Comparison of ENCODE assay signal across 20 cellular contexts in genomic region chr1:114627107-114627506, GRCh38. TPM values are rescaled to one million over a fixed set of nuclear protein-coding genes. Genes with fewer than 3 reads are reported as not detected.
A peak's percentile ranks its signal among the peaks of the same experiment; 100 is the strongest.
DNase-seq lines count a peak whose midpoint lies in the region; ATAC-seq, FAIRE-seq and TF ChIP-seq lines count a peak whose summit lies in the region.
"Had no signal": no experiment of that assay in that cellular context is flagged by ENCODE, and none has a peak within 500 bp of the region (broad histone marks: within the 10 kb centered on the region; RNA-seq: fewer than 3 reads in every experiment).

No MANE protein-coding gene starts in this region.

- H2AFZ ChIP-seq in keratinocyte (ENCODE audit: control insufficient read depth, low read length) = no peak overlapping the region

- intact Hi-C loops in psoas muscle (cut with DNase I) = loop anchor here in 1 of 2 donors (10.0 kb wide), 1 partner anchor 148 kb away; no protein-coding TSS in a partner anchor
- intact Hi-C loops in breast epithelium (cut with DNase I; ENCODE audit: low total_unique reads) = no loop called here

- H3K36me3 ChIP-seq in keratinocyte (ENCODE audit: control insufficient read depth in 2 of 2, extremely low read depth in 1 of 2, insufficient read depth in 2 of 2, low read length in 2 of 2) (peaks cover 0 to 2% of the 10 kb centered on the region in 2 experiments), psoas muscle (ENCODE audit: insufficient read depth in 1 of 2, low read depth in 1 of 2) (peaks cover 2 to 96% of the 10 kb centered on the region in 2 donors), breast epithelium (no peaks in the 10 kb centered on the region)
- H3K36me3 ChIP-seq: BLaER1 had no signal

- H3K36me3 Mint-ChIP-seq in endothelial cell (ENCODE audit: low read depth, unreplicated experiment) (no peaks in the 10 kb centered on the region), T-cell (no peaks in the 10 kb centered on the region)
- H3K36me3 Mint-ChIP-seq in natural killer cell treated with Interleukin-12 subunit alpha and Interleukin-12 subunit beta and Interleukin-15 and Interleukin-18, amount 100 ng/mL, for 72 hours = no peaks in the 10 kb centered on the region
- H3K36me3 Mint-ChIP-seq: CD14-positive monocyte; CD8-positive, alpha-beta T cell had no signal

- H3K9ac ChIP-seq in keratinocyte (ENCODE audit: control insufficient read depth, extremely low read depth, insufficient read depth, low read length) = no peak overlapping the region
- H3K9ac ChIP-seq: BLaER1 had no signal

- H3K4me1 Mint-ChIP-seq in endothelial cell (ENCODE audit: unreplicated experiment) (peaks cover 5% of the 10 kb centered on the region), T-cell (no peaks in the 10 kb centered on the region)
- H3K4me1 Mint-ChIP-seq in natural killer cell treated with Interleukin-12 subunit alpha and Interleukin-12 subunit beta and Interleukin-15 and Interleukin-18, amount 100 ng/mL, for 72 hours (ENCODE audit: low read depth in 2 of 2) = no peaks in the 10 kb centered on the region
- H3K4me1 Mint-ChIP-seq: CD14-positive monocyte, IgD-negative memory B cell had no signal

- DNase-seq in EH (ENCODE audit: low read depth) = peak; percentile 14
- no peak for DNase-seq in endothelial cell (ENCODE audit: low spot score)
- DNase-seq in keratinocyte (ENCODE audit: low read depth, low spot score) = no peak
- no peak for DNase-seq in psoas muscle
- DNase-seq in natural killer cell treated with Interleukin-12 subunit alpha and Interleukin-12 subunit beta and Interleukin-15 and Interleukin-18, amount 100 ng/mL, for 72 hours (ENCODE audit: low spot score) = no peak
- no peak for DNase-seq in T-cell
- no peak for DNase-seq in breast epithelium (ENCODE audit: low spot score in 2 of 2)
- DNase-seq: 8988T; CD8-positive, alpha-beta T cell; DMS 273 treated with DMSO at 0.1 percent for 48 hours; GDM1; H9 had no signal

- 19 to 52% (median 31%) methylated on average over 2 of the region's 2 CpGs for WGBS in psoas muscle, 3 donors

- H3K4me3 ChIP-seq in keratinocyte (ENCODE audit: control insufficient read depth in 2 of 3, extremely low read depth in 1 of 3, insufficient read depth in 2 of 3, low read depth in 1 of 3, low read length in 3 of 3) = no peak overlapping the region
- H3K4me3 ChIP-seq in psoas muscle = no peak overlapping the region
- H3K4me3 ChIP-seq in breast epithelium = no peak overlapping the region
- H3K4me3 ChIP-seq: BLaER1 had no signal

- CTCF ChIA-PET in T-cell (lab: Charles Lee) = interaction anchor here (0.6 kb wide), 2 partner anchors 44 to 488 kb away, joined by 3 to 4 read pairs; no protein-coding TSS in a partner anchor

- H3K27ac Mint-ChIP-seq in endothelial cell (ENCODE audit: unreplicated experiment) = peak overlapping the region; percentile 0
- no peak overlapping the region for H3K27ac Mint-ChIP-seq in natural killer cell treated with Interleukin-12 subunit alpha and Interleukin-12 subunit beta and Interleukin-15 and Interleukin-18, amount 100 ng/mL, for 72 hours
- H3K27ac Mint-ChIP-seq in T-cell = no peak overlapping the region
- H3K27ac Mint-ChIP-seq: CD14-positive monocyte; CD8-positive, alpha-beta T cell; IgD-negative memory B cell had no signal

- H3K27ac ChIP-seq in keratinocyte (ENCODE audit: control insufficient read depth, insufficient read depth, low read length) (no peak overlapping the region), psoas muscle (no peak overlapping the region), breast epithelium (no peak overlapping the region)
- H3K27ac ChIP-seq: BLaER1 had no signal

- dilution Hi-C loops in keratinocyte (cut with MboI; ENCODE audit: extremely low pct_ligation_motif_present, low sequenced_read_pairs) = no loop called here

- POLR2A ChIA-PET in T-cell (lab: Charles Lee) = no interaction called here

- ATAC-seq in psoas muscle = peak in 3 of 4 donors; percentile 31 to 52 (median 47)
- ATAC-seq in GM21515 (IDR thresholded peaks at IDR 0.05; ENCODE audit: unreplicated experiment) = no peak
- ATAC-seq in natural killer cell treated with Interleukin-12 subunit alpha and Interleukin-12 subunit beta and Interleukin-15 and Interleukin-18, amount 100 ng/mL, for 72 hours = no peak
- ATAC-seq in T-cell (replicated peaks in 1 of 4) = no peak
- ATAC-seq: CD8-positive, alpha-beta T cell; HepG2 had no signal

- peaks cover 10% of the 10 kb centered on the region for H3K4me1 ChIP-seq in keratinocyte (ENCODE audit: control insufficient read depth, extremely low read depth, insufficient read depth, low read length)
- H3K4me1 ChIP-seq in psoas muscle = no peaks in the 10 kb centered on the region
- H3K4me1 ChIP-seq in breast epithelium = no peaks in the 10 kb centered on the region
- H3K4me1 ChIP-seq: BLaER1 had no signal

- no peaks in the 10 kb centered on the region for H3K9me1 ChIP-seq in keratinocyte (ENCODE audit: control insufficient read depth, extremely low read depth, insufficient read depth, low read length)

- no peak for TF ChIP-seq CTCF in endothelial cell (IDR thresholded peaks at IDR 0.05; ENCODE audit: unreplicated experiment)
- no peak for TF ChIP-seq CTCF in keratinocyte (optimal IDR thresholded peaks at IDR 0.05 in 1 of 3, IDR thresholded peaks at IDR 0.05 in 1 of 3, conservative IDR thresholded peaks at IDR 0.05 in 1 of 3; ENCODE audit: extremely low read depth in 1 of 3, insufficient read depth in 2 of 3, low read length in 3 of 3)
- no peak for TF ChIP-seq CTCF in psoas muscle (IDR thresholded peaks at IDR 0.05)
- no peak for TF ChIP-seq CTCF in breast epithelium (IDR thresholded peaks at IDR 0.05)

- no peaks in the 10 kb centered on the region for H3K27me3 Mint-ChIP-seq in endothelial cell (ENCODE audit: unreplicated experiment)
- H3K27me3 Mint-ChIP-seq in natural killer cell treated with Interleukin-12 subunit alpha and Interleukin-12 subunit beta and Interleukin-15 and Interleukin-18, amount 100 ng/mL, for 72 hours = peaks cover 19 to 31% of the 10 kb centered on the region in 2 donors
- H3K27me3 Mint-ChIP-seq in T-cell = peaks cover 16 to 25% of the 10 kb centered on the region in 2 donors

- no peak for TF ChIP-seq POLR2A in breast epithelium (IDR thresholded peaks at IDR 0.05)

- peaks cover 10% of the 10 kb centered on the region for H3K79me2 ChIP-seq in keratinocyte (ENCODE audit: control insufficient read depth, insufficient read depth, low read length)

- H3K9me3 Mint-ChIP-seq in endothelial cell (ENCODE audit: unreplicated experiment) (no peaks in the 10 kb centered on the region), T-cell (peaks cover 0 to 3% (median 0%) of the 10 kb centered on the region in 3 donors)
- no peaks in the 10 kb centered on the region for H3K9me3 Mint-ChIP-seq in natural killer cell treated with Interleukin-12 subunit alpha and Interleukin-12 subunit beta and Interleukin-15 and Interleukin-18, amount 100 ng/mL, for 72 hours
- H3K9me3 Mint-ChIP-seq: H9 had no signal

- peak; percentile 44 for FAIRE-seq in keratinocyte (lab: Jason Lieb, UNC)
- FAIRE-seq: GM12892, GM18507, H1, HepG2 had no signal

- H3K4me2 ChIP-seq in keratinocyte (ENCODE audit: control insufficient read depth, extremely low read depth, insufficient read depth, low read depth, low read length) = no peak overlapping the region
- H3K4me2 ChIP-seq: BLaER1 had no signal

- no peaks in the 10 kb centered on the region for H3K27me3 ChIP-seq in keratinocyte (ENCODE audit: control insufficient read depth, extremely low read depth, insufficient read depth, low read length)
- no peaks in the 10 kb centered on the region for H3K27me3 ChIP-seq in psoas muscle (ENCODE audit: insufficient read depth in 3 of 3, low read length in 2 of 3)
- no peaks in the 10 kb centered on the region for H3K27me3 ChIP-seq in breast epithelium
- H3K27me3 ChIP-seq: BLaER1 had no signal

- no peaks in the 10 kb centered on the region for H4K20me1 ChIP-seq in keratinocyte (ENCODE audit: control insufficient read depth, extremely low read depth, insufficient read depth, low read length)
- H4K20me1 ChIP-seq: BLaER1 had no signal

- H3K4me3 Mint-ChIP-seq in endothelial cell (ENCODE audit: unreplicated experiment) (peak overlapping the region; percentile 3), T-cell (no peak overlapping the region)
- no peak overlapping the region for H3K4me3 Mint-ChIP-seq in natural killer cell treated with Interleukin-12 subunit alpha and Interleukin-12 subunit beta and Interleukin-15 and Interleukin-18, amount 100 ng/mL, for 72 hours
- H3K4me3 Mint-ChIP-seq: CD14-positive monocyte; CD8-positive, alpha-beta T cell; H9; IgD-negative memory B cell had no signal

- H3K9me3 ChIP-seq in keratinocyte (ENCODE audit: control insufficient read depth, low read depth, low read length) (no peaks in the 10 kb centered on the region), psoas muscle (no peaks in the 10 kb centered on the region), breast epithelium (no peaks in the 10 kb centered on the region)

RNA-seq across cellular contexts. Expression of gene DENND2C, which starts 42.7 kb away (rescaled TPM):
- 7.7 TPM for total RNA-seq in endothelial cell (ENCODE audit: unreplicated experiment)
- 5.9 to 11.3 TPM (median 9.5 TPM) in 3 replicates for polyA plus RNA-seq in keratinocyte
- 15.9 TPM for polyA plus RNA-seq in keratinocyte (2011; ENCODE audit: low read depth)
- polyA plus RNA-seq in keratinocyte (2011; cell fraction: cytosol; rRNA removed) = 3.5 and 6.6 TPM in 2 replicates
- 12.4 and 15.9 TPM in 2 replicates for polyA plus RNA-seq in keratinocyte (2011; cell fraction: nucleus; rRNA removed)
- polyA plus RNA-seq in keratinocyte (2012; ENCODE audit: low replicate concordance) = 5.9 and 43.0 TPM in 2 replicates
- 6.0 to 19.8 TPM (median 18.2 TPM) in 3 replicates for polyA minus RNA-seq in keratinocyte
- polyA minus RNA-seq in keratinocyte (2011; cell fraction: cytosol; rRNA and poly(A)+ RNA removed) = 6.7 TPM
- 10.0 and 22.1 TPM in 2 replicates for polyA minus RNA-seq in keratinocyte (2011; cell fraction: nucleus; rRNA and poly(A)+ RNA removed)
- total RNA-seq in psoas muscle = 10 to 100 TPM; 12.6 to 16.4 (median 14.7) TPM
- 10 to 100 TPM in 1 of 3 donors, 1 to 10 TPM in 2; 1.4 to 18.3 (median 8.7) TPM for polyA plus RNA-seq in psoas muscle
- total RNA-seq in natural killer cell treated with Interleukin-12 subunit alpha and Interleukin-12 subunit beta and Interleukin-15 and Interleukin-18, amount 100 ng/mL, for 72 hours = 1 to 10 TPM in 1 of 2 donors, under 1 TPM in 1; 0.81 to 1.2 TPM
- total RNA-seq in T-cell = 1 to 10 TPM in 1 of 5 donors, under 1 TPM in 4; 0.61 to 1.5 (median 0.79) TPM
- total RNA-seq in breast epithelium = 1 to 10 TPM; 2.6 to 5.9 (median 3.3) TPM

RNA-seq across cellular contexts. Expression of gene BCAS2, which starts 45.7 kb away (rescaled TPM):
- total RNA-seq in endothelial cell (ENCODE audit: unreplicated experiment) = 45.6 TPM
- 28.4 to 60.8 TPM (median 31.8 TPM) in 3 replicates for polyA plus RNA-seq in keratinocyte
- polyA plus RNA-seq in keratinocyte (2011; ENCODE audit: low read depth) = 257 TPM
- polyA plus RNA-seq in keratinocyte (2011; cell fraction: cytosol; rRNA removed) = 28.2 and 44.3 TPM in 2 replicates
- polyA plus RNA-seq in keratinocyte (2011; cell fraction: nucleus; rRNA removed) = 18.1 and 30.7 TPM in 2 replicates
- polyA plus RNA-seq in keratinocyte (2012; ENCODE audit: low replicate concordance) = 44.2 and 53.5 TPM in 2 replicates
- polyA minus RNA-seq in keratinocyte = 5.1 to 20.5 TPM (median 8.3 TPM) in 3 replicates
- polyA minus RNA-seq in keratinocyte (2011; cell fraction: cytosol; rRNA and poly(A)+ RNA removed) = 16.5 TPM
- 4.7 and 11.3 TPM in 2 replicates for polyA minus RNA-seq in keratinocyte (2011; cell fraction: nucleus; rRNA and poly(A)+ RNA removed)
- 10 to 100 TPM; 22.0 to 33.6 (median 27.0) TPM for total RNA-seq in psoas muscle
- polyA plus RNA-seq in psoas muscle = 10 to 100 TPM; 30.5 to 52.5 (median 34.5) TPM
- 10 to 100 TPM; 34.7 to 44.2 TPM for total RNA-seq in natural killer cell treated with Interleukin-12 subunit alpha and Interleukin-12 subunit beta and Interleukin-15 and Interleukin-18, amount 100 ng/mL, for 72 hours
- total RNA-seq in T-cell = 10 to 100 TPM; 29.6 to 77.7 (median 32.4) TPM
- total RNA-seq in breast epithelium = 10 to 100 TPM; 46.5 to 48.0 (median 46.9) TPM

Comparison
In these comparisons a context has a peak if more than half of its experiments do, and no peak if none do; other contexts are left out.
1. ATAC-seq: peak in psoas muscle (3 of 4); none in GM21515 (single experiment), natural killer cell treated with Interleukin-12 subunit alpha and Interleukin-12 subunit beta and Interleukin-15 and Interleukin-18, amount 100 ng/mL, for 72 hours (0 of 2) and T-cell (0 of 4).